In genomic region chr10:123154943-123155505, GRCh38 we compare ENCODE assay signal across 8 cellular contexts. TPM values are rescaled to one million over a fixed set of nuclear protein-coding genes. Genes with fewer than 3 reads are reported as not detected.
A peak's percentile ranks its signal among the peaks of the same experiment; 100 is the strongest.
DNase-seq lines count a peak whose midpoint lies in the region; ATAC-seq, FAIRE-seq and TF ChIP-seq lines count a peak whose summit lies in the region.

No MANE protein-coding gene starts in this region.

- peak; percentile 13 for ATAC-seq in GM21737 (IDR thresholded peaks at IDR 0.05; ENCODE audit: unreplicated experiment)
- ATAC-seq in GM12878: peak; percentile 49
- peak; percentile 56 for ATAC-seq in left lung

- peaks cover 0 to 19% of the 10 kb centered on the region in 2 experiments for H3K36me3 ChIP-seq in GM12878 (ENCODE audit: control insufficient read depth in 2 of 2, insufficient read depth in 2 of 2, low read length in 1 of 2)
- H3K36me3 ChIP-seq in left lung: peaks cover 0 to 37% of the 10 kb centered on the region in 2 donors
- peaks cover 0 to 34% (median 5%) of the 10 kb centered on the region in 3 donors for H3K36me3 ChIP-seq in tibial nerve

- no peak for TF ChIP-seq EP300 in GM12878 (IDR thresholded peaks at IDR 0.05; ENCODE audit: borderline replicate concordance in 1 of 2, control insufficient read depth in 1 of 2, low read depth in 2 of 2, low read length in 2 of 2)
- no peak for TF ChIP-seq EP300 in tibial nerve (IDR thresholded peaks at IDR 0.05)

- DNase-seq in GM12892 (ENCODE audit: insufficient read length) (no peak), Kasumi-1 (lab: John Stamatoyannopoulos, UW) (peak; percentile 59 to 61), GM12878 (ENCODE audit: low read depth, low spot score) (no peak), left lung (peak in 1 of 2 donors; percentile 80), tibial nerve (ENCODE audit: low spot score in 2 of 2) (no peak), inferior parietal cortex (ENCODE audit: extremely low spot score) (no peak)
- no peak for DNase-seq in stimulated activated naive CD4-positive, alpha-beta T cell treated with Interleukin-2 at 50 U/mL for 16 hours (lab: John Stamatoyannopoulos, UW)

- RAD21 ChIA-PET in GM12878 (lab: Charles Lee; ENCODE audit: unreplicated experiment): interaction anchor here (1.8 kb wide), 1 partner anchor 237 kb away, joined by 8 read pairs; no protein-coding TSS in a partner anchor

- FAIRE-seq in GM12892 (lab: Jason Lieb, UNC): peak; percentile 61
- FAIRE-seq in GM12878 (lab: Jason Lieb, UNC): no peak

- peak overlapping the region; percentile 93 for H3K4me3 ChIP-seq in GM12878
- peak overlapping the region; percentile 88 to 95 for H3K4me3 ChIP-seq in left lung
- peak overlapping the region; percentile 89 to 99 (median 93) for H3K4me3 ChIP-seq in tibial nerve

- SMC1A ChIA-PET in GM12878 (lab: Charles Lee; ENCODE audit: uncharacterized antibody, unreplicated experiment): interaction anchor here (0.8 to 2.7 kb wide), 2 partner anchors 146 to 237 kb away, joined by 3 to 6 read pairs; no protein-coding TSS in a partner anchor

- CTCF ChIA-PET in GM12878 (lab: Yijun Ruan, JAX): interaction anchor here (1.5 kb wide), 1 partner anchor 19 kb away, joined by 4 read pairs; no protein-coding TSS in a partner anchor

- POLR2A ChIA-PET in GM12878 (lab: Charles Lee): no interaction called here

- no peak for TF ChIP-seq CTCF in GM12878 (IDR thresholded peaks at IDR 0.05 in 2 of 3, conservative IDR thresholded peaks at IDR 0.05 in 1 of 3; ENCODE audit: control insufficient read depth in 2 of 3, extremely low read depth in 1 of 3, insufficient read depth in 1 of 3, low read depth in 3 of 3, low read length in 3 of 3)
- no peak for TF ChIP-seq CTCF in left lung (IDR thresholded peaks at IDR 0.05)
- no peak for TF ChIP-seq CTCF in tibial nerve (IDR thresholded peaks at IDR 0.05)

- H3K4me2 ChIP-seq in GM12878 (ENCODE audit: control insufficient read depth, insufficient read depth): peak overlapping the region; percentile 30

- no peaks in the 10 kb centered on the region for H3K27me3 ChIP-seq in GM12878 (replicated peaks in 1 of 2; ENCODE audit: control insufficient read depth in 2 of 2, insufficient read depth in 2 of 2, low read length in 1 of 2)
- H3K27me3 ChIP-seq in left lung: peaks cover 32 to 35% of the 10 kb centered on the region in 2 donors
- peaks cover 0 to 36% of the 10 kb centered on the region in 2 donors for H3K27me3 ChIP-seq in tibial nerve

- H3K27ac ChIP-seq in GM12878 (ENCODE audit: control insufficient read depth, insufficient read depth): peak overlapping the region; percentile 98
- peak overlapping the region; percentile 84 to 88 for H3K27ac ChIP-seq in left lung
- peak overlapping the region in 3 of 4 donors; percentile 89 to 93 (median 93) for H3K27ac ChIP-seq in tibial nerve

- BruUV-seq in GM12878 (replicated peaks; lab: Mats Ljungman, UMichigan): no TSS peak

- under 1% methylated on average over 26 of the region's 26 CpGs for WGBS in GM12878 (ENCODE audit: insufficient coverage, insufficient replicate concordance, low lambda C conversion rate, missing lambda C conversion rate)
- 5 to 8% methylated on average over 21 to 26 of the region's 26 CpGs for WGBS in tibial nerve, 2 donors

- H2AFZ ChIP-seq in GM12878 (ENCODE audit: control insufficient read depth, low read depth, low read length): no peak overlapping the region

- TF ChIP-seq POLR2A in GM12892 (IDR thresholded peaks at IDR 0.05; ENCODE audit: low read depth, low read length) (no peak), GM12878 (IDR thresholded peaks at IDR 0.05; ENCODE audit: low read depth, low read length) (no peak), tibial nerve (IDR thresholded peaks at IDR 0.05) (no peak)

- in situ Hi-C loops in GM12878 (cut with MboI): loop anchor here (5.0 kb wide), 1 partner anchor 237 kb away; no protein-coding TSS in a partner anchor

- TF ChIP-seq RAD21 in GM12878 (IDR thresholded peaks at IDR 0.05; ENCODE audit: insufficient read depth, low read depth, low read length): no peak

- peak overlapping the region; percentile 99 for H3K9ac ChIP-seq in GM12878 (ENCODE audit: control insufficient read depth, insufficient read depth, low read length)

- intact Hi-C loops in GM12878 (cut with micrococcal nuclease; ENCODE audit: unreplicated experiment): loop anchor here (5.0 kb wide), 2 partner anchors 237 to 397 kb away; no protein-coding TSS in a partner anchor
- intact Hi-C loops in left lung (cut with DNase I): no loop called here

- H3K4me1 ChIP-seq in GM12878 (ENCODE audit: control insufficient read depth, insufficient read depth, low read length) (peaks cover 21% of the 10 kb centered on the region), left lung (peaks cover 22 to 58% of the 10 kb centered on the region in 2 donors), tibial nerve (peaks cover 0 to 54% (median 29%) of the 10 kb centered on the region in 4 donors)

- no peaks in the 10 kb centered on the region; the same call in none of the 2 replicates for H4K20me1 ChIP-seq in GM12878 (ENCODE audit: control insufficient read depth, insufficient read depth)

- H3K9me3 ChIP-seq in GM12878 (replicated peaks; ENCODE audit: control insufficient read depth, insufficient read depth, low read length) (no peaks in the 10 kb centered on the region), left lung (no peaks in the 10 kb centered on the region), tibial nerve (no peaks in the 10 kb centered on the region)

- H3K79me2 ChIP-seq in GM12878 (ENCODE audit: control insufficient read depth, insufficient read depth, low read length): peaks cover 68% of the 10 kb centered on the region

TF ChIP-seq in GM12878, 131 proteins besides CTCF, POLR2A, EP300 and RAD21 (continues in another document):
- TF ChIP-seq CREB1 (IDR thresholded peaks at IDR 0.05; ENCODE audit: low read depth) (no peak), SPI1 (IDR thresholded peaks at IDR 0.05; ENCODE audit: borderline replicate concordance, insufficient read depth, low read depth, low read length) (peak; percentile 18; the same call in 1 of the 2 replicates)

RNA-seq across cellular contexts. Expression of gene BUB3, which starts 0.8 kb away (rescaled TPM):
- 165 TPM for polyA plus RNA-seq in GM12892 (2012; ENCODE audit: missing spikeins)
- 259 and 269 TPM in 2 replicates for total RNA-seq in GM12878 (2013; cell fraction: nucleolus; rRNA removed)
- total RNA-seq in GM12878 (2014; rRNA removed): 471 and 555 TPM in 2 replicates
- total RNA-seq in GM12878 (2014; rRNA removed; fragmentation: Illumina TruSeq; extraction: Trizol): 248 and 262 TPM in 2 replicates
- total RNA-seq in GM12878 (2021): 252 and 260 TPM in 2 replicates
- polyA plus RNA-seq in GM12878 (2011; ENCODE audit: low read depth): 91.1 TPM
- polyA plus RNA-seq in GM12878 (2011; rRNA removed): 312 and 334 TPM in 2 replicates
- polyA plus RNA-seq in GM12878 (2011; cell fraction: cytosol; rRNA removed): 276 and 371 TPM in 2 replicates
- 512 and 524 TPM in 2 replicates for polyA plus RNA-seq in GM12878 (2011; cell fraction: nucleus; rRNA removed)
- 164 and 233 TPM in 2 replicates for polyA plus RNA-seq in GM12878 (2012)
- 228 and 312 TPM in 2 replicates for polyA plus RNA-seq in GM12878 (2014; fragmentation: Illumina TruSeq; extraction: Trizol)
- 1,000 to 10,000 TPM in 1 of 2 experiments, 100 to 1,000 TPM in 1; 648 to 1,126 TPM for polyA plus RNA-seq in GM12878 (2014; fragmentation: Nextera tagmentation; extraction: Ambion mirVana)
- polyA plus RNA-seq in GM12878 (2014; rRNA removed): 395 and 513 TPM in 2 replicates
- polyA plus RNA-seq in GM12878 (2016; fragmentation: Nextera tagmentation; extraction: Ambion mirVana): 100 to 1,000 TPM; 487 to 530 TPM
- polyA minus RNA-seq in GM12878 (2011; rRNA and poly(A)+ RNA removed): 402 and 493 TPM in 2 replicates
- 129 and 154 TPM in 2 replicates for polyA minus RNA-seq in GM12878 (2011; cell fraction: cytosol; rRNA and poly(A)+ RNA removed)
- 259 and 337 TPM in 2 replicates for polyA minus RNA-seq in GM12878 (2011; cell fraction: nucleus; rRNA and poly(A)+ RNA removed)
- total RNA-seq in left lung: 10 to 100 TPM; 63.5 to 65.1 TPM
- 100 to 1,000 TPM in 1 of 4 donors, 10 to 100 TPM in 3; 68.1 to 100 (median 73.4) TPM for total RNA-seq in tibial nerve

RNA-seq across cellular contexts. Expression of gene HMX2, which starts 7.1 kb away (rescaled TPM):
- 3.0 TPM for polyA plus RNA-seq in GM12892 (2012; ENCODE audit: missing spikeins)
- 0.86 and 1.1 TPM in 2 replicates for total RNA-seq in GM12878 (2013; cell fraction: nucleolus; rRNA removed)
- total RNA-seq in GM12878 (2014; rRNA removed): 12.0 and 16.8 TPM in 2 replicates
- total RNA-seq in GM12878 (2014; rRNA removed; fragmentation: Illumina TruSeq; extraction: Trizol): 3.1 and 4.5 TPM in 2 replicates
- 19.8 and 22.0 TPM in 2 replicates for total RNA-seq in GM12878 (2021)
- polyA plus RNA-seq in GM12878 (2011; ENCODE audit: low read depth): 0.47 TPM
- not detected in 2 replicates for polyA plus RNA-seq in GM12878 (2011; rRNA removed)
- 0.08 and 0.10 TPM in 2 replicates for polyA plus RNA-seq in GM12878 (2011; cell fraction: cytosol; rRNA removed)
- polyA plus RNA-seq in GM12878 (2011; cell fraction: nucleus; rRNA removed): 0.10 and 0.15 TPM in 2 replicates
- 3.6 and 5.8 TPM in 2 replicates for polyA plus RNA-seq in GM12878 (2012)
- 2.8 and 2.9 TPM in 2 replicates for polyA plus RNA-seq in GM12878 (2014; fragmentation: Illumina TruSeq; extraction: Trizol)
- 1 to 10 TPM; 1.4 to 3.0 TPM for polyA plus RNA-seq in GM12878 (2014; fragmentation: Nextera tagmentation; extraction: Ambion mirVana)
- 23.6 and 26.4 TPM in 2 replicates for polyA plus RNA-seq in GM12878 (2014; rRNA removed)
- polyA plus RNA-seq in GM12878 (2016; fragmentation: Nextera tagmentation; extraction: Ambion mirVana): 10 to 100 TPM; 30.6 to 31.3 TPM
- polyA minus RNA-seq in GM12878 (2011; rRNA and poly(A)+ RNA removed): 0.15 TPM in 1 of 2 replicates, not detected in the other
- not detected in 2 replicates for polyA minus RNA-seq in GM12878 (2011; cell fraction: cytosol; rRNA and poly(A)+ RNA removed)
- polyA minus RNA-seq in GM12878 (2011; cell fraction: nucleus; rRNA and poly(A)+ RNA removed): not detected in 2 replicates
- not detected for total RNA-seq in left lung
- total RNA-seq in tibial nerve: not detected

RNA-seq across cellular contexts. Expression of gene HMX3, which starts 19.3 kb away (rescaled TPM):
- 0.47 TPM for polyA plus RNA-seq in GM12892 (2012; ENCODE audit: missing spikeins)
- total RNA-seq in GM12878 (2013; cell fraction: nucleolus; rRNA removed): 8.9 and 12.1 TPM in 2 replicates
- 29.6 and 32.8 TPM in 2 replicates for total RNA-seq in GM12878 (2014; rRNA removed)
- 3.5 and 4.8 TPM in 2 replicates for total RNA-seq in GM12878 (2014; rRNA removed; fragmentation: Illumina TruSeq; extraction: Trizol)
- total RNA-seq in GM12878 (2021): 54.6 and 60.5 TPM in 2 replicates
- polyA plus RNA-seq in GM12878 (2011; ENCODE audit: low read depth): 2.1 TPM
- 0.19 and 0.65 TPM in 2 replicates for polyA plus RNA-seq in GM12878 (2011; rRNA removed)
- 1.3 and 2.9 TPM in 2 replicates for polyA plus RNA-seq in GM12878 (2011; cell fraction: cytosol; rRNA removed)
- 1.4 and 3.6 TPM in 2 replicates for polyA plus RNA-seq in GM12878 (2011; cell fraction: nucleus; rRNA removed)
- 8.8 and 9.0 TPM in 2 replicates for polyA plus RNA-seq in GM12878 (2012)
- 0.27 and 0.63 TPM in 2 replicates for polyA plus RNA-seq in GM12878 (2014; fragmentation: Illumina TruSeq; extraction: Trizol)
- not detected for polyA plus RNA-seq in GM12878 (2014; fragmentation: Nextera tagmentation; extraction: Ambion mirVana)
- 34.3 and 38.6 TPM in 2 replicates for polyA plus RNA-seq in GM12878 (2014; rRNA removed)
- polyA plus RNA-seq in GM12878 (2016; fragmentation: Nextera tagmentation; extraction: Ambion mirVana): 10 to 100 TPM; 14.0 to 16.6 TPM
- 0.29 and 1.0 TPM in 2 replicates for polyA minus RNA-seq in GM12878 (2011; rRNA and poly(A)+ RNA removed)
- 3.2 and 4.4 TPM in 2 replicates for polyA minus RNA-seq in GM12878 (2011; cell fraction: cytosol; rRNA and poly(A)+ RNA removed)
- 1.3 and 1.7 TPM in 2 replicates for polyA minus RNA-seq in GM12878 (2011; cell fraction: nucleus; rRNA and poly(A)+ RNA removed)
- not detected for total RNA-seq in left lung
- not detected for total RNA-seq in tibial nerve

Comparison
In these comparisons a context has a peak if more than half of its experiments do, and no peak if none do; other contexts are left out.
1. DNase-seq: peak in Kasumi-1 (2 of 2); none in GM12892 (single experiment), GM12878 (single experiment), tibial nerve (0 of 2), stimulated activated naive CD4-positive, alpha-beta T cell treated with Interleukin-2 at 50 U/mL for 16 hours (single experiment) and inferior parietal cortex (single experiment).
2. RNA of gene HMX3, which starts 19.3 kb away (total RNA-seq): 3.5 to 60.5 TPM in GM12878; not detected in left lung and not detected in tibial nerve; every median in the first group is over 4 times any median in the second.
3. Peak in every context shown above with its lines, with median percentiles within 50 percentile points of each other: ATAC-seq, H3K27ac ChIP-seq and H3K4me3 ChIP-seq.